ENCODE assay signal across 30 cellular contexts in the genomic region with DNA sequence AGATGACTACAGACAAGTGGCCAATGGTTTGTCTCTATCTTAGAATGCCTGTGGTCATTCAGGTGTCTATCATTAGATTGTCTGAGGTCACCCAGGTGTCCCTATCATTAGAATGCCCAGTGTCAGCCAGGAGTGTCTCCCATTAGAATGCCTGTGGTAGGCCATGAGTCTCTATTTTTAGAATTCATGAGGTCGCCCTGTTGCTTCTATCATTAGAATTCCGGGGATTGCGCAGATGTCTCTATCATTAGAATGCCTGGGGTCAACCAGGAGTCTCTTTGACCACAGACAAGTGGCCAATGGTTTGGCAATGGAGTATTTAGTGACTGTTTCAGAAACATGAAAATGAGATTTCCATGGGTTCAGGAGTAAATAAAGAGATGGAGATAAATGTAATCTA. TPM values are rescaled to one million over a fixed set of nuclear protein-coding genes. Genes with fewer than 3 reads are reported as not detected.
DNase-seq lines count a peak whose midpoint lies in the region; ATAC-seq, FAIRE-seq and TF ChIP-seq lines count a peak whose summit lies in the region.
"Had no signal": no experiment of that assay in that cellular context is flagged by ENCODE, and none has a peak within 500 bp of the region (broad histone marks: within the 10 kb centered on the region; RNA-seq: fewer than 3 reads in every experiment).

No MANE protein-coding gene starts in this region.

- H3K36me3 ChIP-seq in lower lobe of right lung = no peaks in the 10 kb centered on the region
- H3K36me3 ChIP-seq: adrenal gland, cardiac muscle cell, esophagus squamous epithelium had no signal

- no peak overlapping the region for H3K27ac ChIP-seq in lower lobe of right lung
- H3K27ac ChIP-seq: cardiac muscle cell, esophagus squamous epithelium, KMS-11, RWPE1, VCaP had no signal

- H3K4me3 ChIP-seq in fibroblast of pulmonary artery (replicated peaks; ENCODE audit: low read depth, low read length) = no peak overlapping the region
- no peak overlapping the region for H3K4me3 ChIP-seq in lower lobe of right lung
- H3K4me3 ChIP-seq: adrenal gland, cardiac muscle cell, esophagus squamous epithelium had no signal

- no peaks in the 10 kb centered on the region for H3K4me1 ChIP-seq in lower lobe of right lung
- H3K4me1 ChIP-seq: adrenal gland, esophagus squamous epithelium had no signal

- intact Hi-C loops in lower lobe of right lung (cut with DNase I) = no loop called here

- H3K9me3 ChIP-seq in lower lobe of right lung = no peaks in the 10 kb centered on the region
- H3K9me3 ChIP-seq: adrenal gland, esophagus squamous epithelium had no signal

- DNase-seq in ELR (ENCODE audit: low read depth) = peak; percentile 41
- peak; percentile 78 for DNase-seq in RCC 7860 (ENCODE audit: low spot score)
- DNase-seq in fibroblast of pulmonary artery (ENCODE audit: low read depth) = peak; percentile 8
- DNase-seq in non-pigmented ciliary epithelial cell (ENCODE audit: low read depth) = peak; percentile 36
- DNase-seq in lower lobe of right lung = no peak
- DNase-seq: activated CD4-positive, alpha-beta T cell treated with anti-CD3 and anti-CD28 coated beads for 48 hours; activated naive CD4-positive, alpha-beta T cell treated with Interleukin-2 at 50 U/mL for 16 hours; activated T-cell treated with anti-CD3 and anti-CD28 coated beads, Interleukin-2, amount 50 U/mL, for 24 hours; adrenal gland; esophagus squamous epithelium; left colon; naive thymus-derived CD8-positive, alpha-beta T cell; NCI-H1048; NCI-H187 treated with DMSO at 0.1 percent for 48 hours; NCI-H2227 treated with DMSO at 0.1 percent for 48 hours; retina; stimulated activated CD4-positive, alpha-beta T cell treated with anti-CD3 and anti-CD28 coated beads, Interleukin-4, amount 100 ng/mL, for 1 hour; stimulated activated naive B cell treated with anti-CD40 and anti-IgM and Interleukin-4, amounts not matched to agents 10 μg/mL and 1 μg/mL and 100 μg/mL, for 72 hours had no signal

- H3K27me3 ChIP-seq in lower lobe of right lung (ENCODE audit: low read depth) = no peaks in the 10 kb centered on the region
- H3K27me3 ChIP-seq: adrenal gland had no signal

- FAIRE-seq in RCC 7860 (lab: Jason Lieb, UNC) = peak; percentile 74
- FAIRE-seq: urothelium cell line had no signal

- ATAC-seq in HG02588 (IDR thresholded peaks at IDR 0.05; ENCODE audit: unreplicated experiment) (no peak), lower lobe of right lung (no peak), HG03432 (IDR thresholded peaks at IDR 0.05; ENCODE audit: unreplicated experiment) (no peak)
- ATAC-seq: left colon; naive thymus-derived CD8-positive, alpha-beta T cell; stimulated activated naive B cell treated with anti-CD40 and anti-IgM and Interleukin-4, amounts not matched to agents 10 μg/mL and 1 μg/mL and 100 μg/mL, for 72 hours had no signal

- TF ChIP-seq CTCF in fibroblast of pulmonary artery (IDR thresholded peaks at IDR 0.05; ENCODE audit: low read length, missing control alignments) (no peak), lower lobe of right lung (IDR thresholded peaks at IDR 0.05) (no peak)

RNA-seq across cellular contexts. Expression of gene RTP2, which starts 7.6 kb away (rescaled TPM):
- not detected for total RNA-seq in lower lobe of right lung
- total RNA-seq: activated CD8-positive, alpha-beta memory T cell treated with anti-CD3 and anti-CD28 coated beads for 36 hours; cardiac muscle cell; esophagus squamous epithelium; G401; HT1080; left colon; naive thymus-derived CD8-positive, alpha-beta T cell; osteocyte; temporal lobe had no signal

RNA-seq across cellular contexts. Expression of gene SST, which starts 24.6 kb away (rescaled TPM):
- not detected for total RNA-seq in lower lobe of right lung
- total RNA-seq: activated CD8-positive, alpha-beta memory T cell treated with anti-CD3 and anti-CD28 coated beads for 36 hours; esophagus squamous epithelium; G401; HT1080; naive thymus-derived CD8-positive, alpha-beta T cell; osteocyte had no signal

RNA-seq across cellular contexts. Expression of gene BCL6, which starts 50.5 kb away (rescaled TPM):
- 123 TPM for total RNA-seq in lower lobe of right lung
